ENCODE assay signal across 25 cellular contexts in the genomic region with DNA sequence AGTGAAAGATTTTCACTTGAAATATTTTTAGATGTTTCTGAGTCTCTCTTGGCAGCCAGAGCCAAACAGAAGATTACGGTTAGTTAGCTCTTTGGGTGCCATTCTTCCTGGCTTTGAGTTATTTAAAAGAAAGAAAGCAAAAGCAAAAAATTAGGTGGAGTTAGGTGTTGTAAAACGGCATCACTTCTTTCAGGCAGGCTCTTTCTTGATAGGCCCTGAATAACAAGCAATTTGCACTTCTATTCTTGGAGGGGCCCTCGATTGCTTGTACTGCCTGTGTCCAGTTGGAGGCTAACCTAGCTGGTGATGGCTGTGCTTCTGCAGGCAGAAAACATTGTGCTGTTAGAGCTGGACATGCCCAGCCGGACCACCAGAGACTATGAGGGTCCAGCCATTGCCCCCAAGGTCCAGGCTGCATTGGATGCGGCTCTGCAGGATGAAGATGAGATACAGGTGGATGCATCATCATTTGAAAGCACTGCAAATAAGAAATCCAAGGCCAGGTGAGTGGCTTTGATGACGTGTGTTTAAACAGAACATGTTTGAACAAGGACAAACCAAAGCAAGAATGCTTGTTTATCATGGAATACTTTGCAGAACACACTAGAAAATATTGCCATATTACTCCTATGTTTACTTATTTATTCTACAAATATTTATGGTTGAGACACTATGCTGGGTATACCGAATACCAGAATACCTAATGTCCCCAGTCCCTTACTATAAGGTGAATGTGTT. TPM values are rescaled to one million over a fixed set of nuclear protein-coding genes. Genes with fewer than 3 reads are reported as not detected.
DNase-seq lines count a peak whose midpoint lies in the region; ATAC-seq and TF ChIP-seq lines count a peak whose summit lies in the region.
"Had no signal": no experiment of that assay in that cellular context is flagged by ENCODE, and none has a peak within 500 bp of the region (broad histone marks: within the 10 kb centered on the region; RNA-seq: fewer than 3 reads in every experiment).

No MANE protein-coding gene starts in this region.

- peak overlapping the region; percentile 73 to 87 (median 80) for H3K27ac ChIP-seq in body of pancreas
- H3K27ac ChIP-seq in CD4-positive, alpha-beta memory T cell (ENCODE audit: low read depth, low read length), result no peak overlapping the region
- H3K27ac ChIP-seq: A549, thyroid gland had no signal

- no peaks in the 10 kb centered on the region for H3K9me3 ChIP-seq in body of pancreas
- H3K9me3 ChIP-seq in CD4-positive, alpha-beta memory T cell (ENCODE audit: control insufficient read depth in 1 of 2, low read length in 2 of 2), result no peaks in the 10 kb centered on the region
- H3K9me3 ChIP-seq: A549, thyroid gland had no signal

- ATAC-seq in body of pancreas, result peak; percentile 15
- ATAC-seq: A549; activated CD4-positive, alpha-beta T cell treated with anti-CD3 and anti-CD28 coated beads for 36 hours; left ventricle myocardium superior; SK-N-SH treated with all-trans-retinoic acid at 6 μM for 48 hours; stimulated activated naive CD8-positive, alpha-beta T cell treated with anti-CD3 and anti-CD28 coated beads, Interleukin-15, amount 100 ng/mL, for 72 hours had no signal

- no peaks in the 10 kb centered on the region for H3K27me3 ChIP-seq in body of pancreas
- H3K27me3 ChIP-seq in CD4-positive, alpha-beta memory T cell (ENCODE audit: insufficient read depth, low read length), result no peaks in the 10 kb centered on the region
- H3K27me3 ChIP-seq: thyroid gland had no signal

- WGBS in body of pancreas, 2 donors, result 45 to 46% methylated on average over 7 of the region's 7 CpGs

- CTCF ChIA-PET in CD4-positive, alpha-beta memory T cell (lab: Charles Lee; ENCODE audit: partially characterized antibody), result no interaction called here

- peaks cover 90% of the 10 kb centered on the region for H3K36me3 Mint-ChIP-seq in activated T-cell treated with anti-CD3 and anti-CD28 coated beads, Interleukin-2, amount 50 U/mL, for 24 hours (ENCODE audit: low read depth)
- peaks cover 11% of the 10 kb centered on the region for H3K36me3 Mint-ChIP-seq in neural crest cell (ENCODE audit: low read depth)
- peaks cover 40 to 48% of the 10 kb centered on the region in 2 donors for H3K36me3 Mint-ChIP-seq in CD4-positive, alpha-beta memory T cell

- POLR2A ChIA-PET in CD4-positive, alpha-beta memory T cell (lab: Charles Lee; ENCODE audit: partially characterized antibody), result no interaction called here

- H3K9me3 Mint-ChIP-seq in activated T-cell treated with anti-CD3 and anti-CD28 coated beads, Interleukin-2, amount 50 U/mL, for 24 hours, result no peaks in the 10 kb centered on the region
- no peaks in the 10 kb centered on the region for H3K9me3 Mint-ChIP-seq in neural crest cell
- no peaks in the 10 kb centered on the region for H3K9me3 Mint-ChIP-seq in CD4-positive, alpha-beta memory T cell
- H3K9me3 Mint-ChIP-seq: CD8-positive, alpha-beta memory T cell; naive B cell; stimulated activated naive CD8-positive, alpha-beta T cell treated with anti-CD3 and anti-CD28 coated beads, Interleukin-15, amount 100 ng/mL, for 72 hours had no signal

- H3K4me1 ChIP-seq in body of pancreas, result peaks cover 92% of the 10 kb centered on the region
- peaks cover 26% of the 10 kb centered on the region for H3K4me1 ChIP-seq in CD4-positive, alpha-beta memory T cell (ENCODE audit: insufficient read depth, low read length)

- no peak overlapping the region for H3K4me3 Mint-ChIP-seq in activated T-cell treated with anti-CD3 and anti-CD28 coated beads, Interleukin-2, amount 50 U/mL, for 24 hours
- H3K4me3 Mint-ChIP-seq in neural crest cell, result no peak overlapping the region
- H3K4me3 Mint-ChIP-seq in CD4-positive, alpha-beta memory T cell, result no peak overlapping the region
- H3K4me3 Mint-ChIP-seq: activated CD4-positive, alpha-beta T cell treated with anti-CD3 and anti-CD28 coated beads for 36 hours; CD8-positive, alpha-beta memory T cell; naive B cell; stimulated activated naive CD8-positive, alpha-beta T cell treated with anti-CD3 and anti-CD28 coated beads, Interleukin-15, amount 100 ng/mL, for 72 hours had no signal

- no peaks in the 10 kb centered on the region for H3K27me3 Mint-ChIP-seq in activated T-cell treated with anti-CD3 and anti-CD28 coated beads, Interleukin-2, amount 50 U/mL, for 24 hours
- no peaks in the 10 kb centered on the region for H3K27me3 Mint-ChIP-seq in neural crest cell (ENCODE audit: low read depth)
- no peaks in the 10 kb centered on the region for H3K27me3 Mint-ChIP-seq in CD4-positive, alpha-beta memory T cell
- H3K27me3 Mint-ChIP-seq: activated CD4-positive, alpha-beta T cell treated with anti-CD3 and anti-CD28 coated beads for 36 hours; CD8-positive, alpha-beta memory T cell; naive B cell; stimulated activated naive CD8-positive, alpha-beta T cell treated with anti-CD3 and anti-CD28 coated beads, Interleukin-15, amount 100 ng/mL, for 72 hours had no signal

- peak overlapping the region; percentile 18 for H3K27ac Mint-ChIP-seq in activated T-cell treated with anti-CD3 and anti-CD28 coated beads, Interleukin-2, amount 50 U/mL, for 24 hours
- peak overlapping the region; percentile 36 for H3K27ac Mint-ChIP-seq in neural crest cell (ENCODE audit: unreplicated experiment)
- H3K27ac Mint-ChIP-seq in CD4-positive, alpha-beta memory T cell, result peak overlapping the region in 1 of 7 donors; percentile 18
- H3K27ac Mint-ChIP-seq: activated CD4-positive, alpha-beta T cell treated with anti-CD3 and anti-CD28 coated beads for 36 hours had no signal

- H3K4me1 Mint-ChIP-seq in activated T-cell treated with anti-CD3 and anti-CD28 coated beads, Interleukin-2, amount 50 U/mL, for 24 hours (ENCODE audit: low read depth), result peaks cover 52% of the 10 kb centered on the region
- H3K4me1 Mint-ChIP-seq in neural crest cell, result peaks cover 7% of the 10 kb centered on the region
- peaks cover 17 to 31% (median 23%) of the 10 kb centered on the region in 4 donors for H3K4me1 Mint-ChIP-seq in CD4-positive, alpha-beta memory T cell

- intact Hi-C loops in body of pancreas (cut with DNase I), result no loop called here
- intact Hi-C loops in CD4-positive, alpha-beta memory T cell (cut with micrococcal nuclease), result no loop called here

- no peak overlapping the region for H3K4me3 ChIP-seq in body of pancreas
- H3K4me3 ChIP-seq in CD4-positive, alpha-beta memory T cell (ENCODE audit: low read length in 2 of 2), result no peak overlapping the region
- H3K4me3 ChIP-seq: A549, thyroid gland had no signal

- peaks cover 0 to 3% of the 10 kb centered on the region in 2 donors for H3K36me3 ChIP-seq in body of pancreas (replicated peaks in 1 of 2; ENCODE audit: insufficient read depth in 1 of 2, low read depth in 2 of 2)
- peaks cover 12% of the 10 kb centered on the region for H3K36me3 ChIP-seq in CD4-positive, alpha-beta memory T cell (ENCODE audit: insufficient read depth, low read length)

- DNase-seq in activated T-cell treated with anti-CD3 and anti-CD28 coated beads, Interleukin-2, amount 50 U/mL, for 24 hours, result no peak
- no peak for DNase-seq in activated T-cell treated with anti-CD3 and anti-CD28 coated beads for 4 hours
- DNase-seq in NCI-H2029 (lab: John Stamatoyannopoulos, UW), result peak; percentile 81
- DNase-seq in body of pancreas, result peak in 3 of 4 donors; percentile 37 to 56 (median 38)
- no peak for DNase-seq in neural crest cell (ENCODE audit: low read depth, low spot score)
- DNase-seq in mucosa of gallbladder (ENCODE audit: low spot score), result no peak
- no peak for DNase-seq in CD4-positive, alpha-beta memory T cell
- DNase-seq in HuH-7 (ENCODE audit: low spot score), result no peak
- DNase-seq: activated CD4-positive, alpha-beta T cell treated with anti-CD3 and anti-CD28 coated beads for 36 hours; activated gamma-delta T cell; AML-193; CD8-positive, alpha-beta memory T cell; cerebellar nuclear complex; DMS79 treated with DMSO at 0.1 percent for 48 hours; KBM-7; left ventricle myocardium superior; MM.1S; naive B cell; NCI-H526 treated with DMSO at 0.1 percent for 48 hours; RPMI8226; stimulated activated naive CD8-positive, alpha-beta T cell treated with anti-CD3 and anti-CD28 coated beads, Interleukin-15, amount 100 ng/mL, for 72 hours; T-helper 2 cell; thyroid gland had no signal

- TF ChIP-seq POLR2A in body of pancreas (IDR thresholded peaks at IDR 0.05), result no peak

- no peak for TF ChIP-seq CTCF in body of pancreas (IDR thresholded peaks at IDR 0.05)
- no peak for TF ChIP-seq CTCF in neural crest cell (conservative IDR thresholded peaks at IDR 0.05)

RNA-seq across cellular contexts. Expression of a gene that starts 28.1 kb away (rescaled TPM):
- 100 to 1,000 TPM in 1 of 2 donors, 10 to 100 TPM in 1; 57.9 to 102 TPM for total RNA-seq in body of pancreas
- total RNA-seq in neural crest cell, result 140 and 157 TPM in 2 replicates
- total RNA-seq in mucosa of gallbladder, result 48.0 TPM
- 100 to 1,000 TPM; 126 to 127 TPM for total RNA-seq in CD4-positive, alpha-beta memory T cell
- polyA plus RNA-seq in CD4-positive, alpha-beta memory T cell, result 10 to 100 TPM in 1 of 2 donors, 1 to 10 TPM in 1; 8.8 to 20.1 TPM

RNA-seq across cellular contexts. Expression of a gene that starts 52.5 kb away (rescaled TPM):
- total RNA-seq in body of pancreas (10 to 100 TPM; 23.1 to 28.3 TPM), neural crest cell (44.0 and 45.5 TPM in 2 replicates), mucosa of gallbladder (59.6 TPM)
- 10 to 100 TPM; 14.2 to 14.5 TPM for total RNA-seq in CD4-positive, alpha-beta memory T cell
- polyA plus RNA-seq in CD4-positive, alpha-beta memory T cell, result 1 to 10 TPM; 1.6 to 5.2 TPM

Comparison
In these comparisons a context has a peak if more than half of its experiments do, and no peak if none do; other contexts are left out.
1. DNase-seq: peak in NCI-H2029 (single experiment) and body of pancreas (3 of 4); none in activated T-cell treated with anti-CD3 and anti-CD28 coated beads, Interleukin-2, amount 50 U/mL, for 24 hours (single experiment), activated T-cell treated with anti-CD3 and anti-CD28 coated beads for 4 hours (single experiment), neural crest cell (single experiment), mucosa of gallbladder (single experiment), CD4-positive, alpha-beta memory T cell (0 of 5) and HuH-7 (single experiment).